ENCODE assay signal across 1 cellular context in genomic region chr1:153790282-153790995, GRCh38.
TF ChIP-seq lines count a peak whose summit lies in the region.

No MANE protein-coding gene starts in this region.

TF ChIP-seq in GM12878, 131 proteins besides CTCF, POLR2A, EP300 and RAD21 (continued from another document):
- no peak for TF ChIP-seq CUX1 (IDR thresholded peaks at IDR 0.05; ENCODE audit: insufficient replicate concordance, low read depth, low read length)
- peak; percentile 31; the same call in 1 of the 2 replicates for TF ChIP-seq SPI1 (IDR thresholded peaks at IDR 0.05; ENCODE audit: borderline replicate concordance, insufficient read depth, low read depth, low read length)
- TF ChIP-seq NBN (IDR thresholded peaks at IDR 0.05): no peak
- TF ChIP-seq ASH2L (IDR thresholded peaks at IDR 0.05; ENCODE audit: borderline replicate concordance, low read depth): peak; percentile 49; the same call in 1 of the 2 replicates
- TF ChIP-seq CBFB (IDR thresholded peaks at IDR 0.05; ENCODE audit: low read depth): no peak
- TF ChIP-seq HDAC6 (IDR thresholded peaks at IDR 0.05; ENCODE audit: unreplicated experiment): no peak
- no peak for TF ChIP-seq ESRRA (IDR thresholded peaks at IDR 0.05; ENCODE audit: low read length)
- TF ChIP-seq ATF7 (IDR thresholded peaks at IDR 0.05; ENCODE audit: low read depth): no peak
- TF ChIP-seq SUPT20H (IDR thresholded peaks at IDR 0.05; ENCODE audit: borderline replicate concordance, control insufficient read depth, low read depth, low read length): no peak
- no peak for TF ChIP-seq SIN3A (IDR thresholded peaks at IDR 0.05; ENCODE audit: low read depth, low read length)
- TF ChIP-seq USF1 (IDR thresholded peaks at IDR 0.05; ENCODE audit: borderline replicate concordance, extremely low read length, insufficient read depth, low read depth, low read length): peak; percentile 33
- TF ChIP-seq IKZF2 (IDR thresholded peaks at IDR 0.05): no peak
- TF ChIP-seq MXI1 (IDR thresholded peaks at IDR 0.05; ENCODE audit: low read depth, low read length): no peak
